13 cellular contexts compared by ENCODE assay signal in genomic region chr1:55775007-55775406, GRCh38.
"Had no signal": no experiment of that assay in that cellular context is flagged by ENCODE, and none has a peak within 500 bp of the region (broad histone marks: within the 10 kb centered on the region; RNA-seq: fewer than 3 reads in every experiment).

No MANE protein-coding gene starts in this region.

- DNase-seq: activated CD4-positive, alpha-beta T cell treated with anti-CD3 and anti-CD28 coated beads for 1 hour; activated CD4-positive, alpha-beta T cell treated with anti-CD3 and anti-CD28 coated beads, Interleukin-2, amount 50 U/mL, for 4 hours; activated naive CD4-positive, alpha-beta T cell treated with anti-CD3 and anti-CD28 coated beads for 36 hours; activated naive CD8-positive, alpha-beta T cell treated with anti-CD3 and anti-CD28 coated beads, Interleukin-2, amount 50 U/mL, for 24 hours; endodermal cell; mesenchymal stem cell; natural killer cell; nucleus accumbens; stimulated activated CD4-positive, alpha-beta T cell treated with anti-CD3 and anti-CD28 coated beads, Interleukin-4, amount 100 ng/mL, for 24 hours; T-helper 9 cell; tibial artery had no signal

- H3K27ac ChIP-seq: dorsolateral prefrontal cortex, right atrium auricular region, tibial artery had no signal

- H3K4me1 ChIP-seq: right atrium auricular region, tibial artery had no signal

- H3K27me3 ChIP-seq: dorsolateral prefrontal cortex, right atrium auricular region, tibial artery had no signal

- H3K36me3 ChIP-seq: right atrium auricular region, tibial artery had no signal

- H3K4me3 ChIP-seq: dorsolateral prefrontal cortex, right atrium auricular region, tibial artery had no signal

- H3K9me3 ChIP-seq: right atrium auricular region, tibial artery had no signal
